ENCODE assay signal across 9 cellular contexts in genomic region chr5:171984748-171985419, GRCh38. TPM values are rescaled to one million over a fixed set of nuclear protein-coding genes. Genes with fewer than 3 reads are reported as not detected.
A peak's percentile ranks its signal among the peaks of the same experiment; 100 is the strongest.
DNase-seq lines count a peak whose midpoint lies in the region; FAIRE-seq and TF ChIP-seq lines count a peak whose summit lies in the region.
"Had no signal": no experiment of that assay in that cellular context is flagged by ENCODE, and none has a peak within 500 bp of the region (broad histone marks: within the 10 kb centered on the region; RNA-seq: fewer than 3 reads in every experiment).

No MANE protein-coding gene starts in this region.

- H2AFZ ChIP-seq in neural progenitor cell (replicated peaks): no peak overlapping the region

- FAIRE-seq in HTR-8/SVneo (lab: Jason Lieb, UNC): peak; percentile 64

- H3K4me2 ChIP-seq in skeletal muscle satellite cell (ENCODE audit: low read length) (peak overlapping the region; percentile 30), neural progenitor cell (no peak overlapping the region)

- intact Hi-C loops in activated CD4-positive, alpha-beta T cell treated with anti-CD3 and anti-CD28 coated beads, Interleukin-2, amount 10 ng/mL, durations not matched to agents 24 days and 14 days (cut with micrococcal nuclease): loop anchor here (1.0 to 5.0 kb wide), 5 partner anchors 20 to 202 kb away; partner anchors contain the start of gene STK10
- intact Hi-C loops in transverse colon (cut with DNase I; ENCODE audit: low total_unique reads): no loop called here

- H3K27ac ChIP-seq in transverse colon (no peak overlapping the region), neural progenitor cell (no peak overlapping the region)

- TF ChIP-seq POLR2A in transverse colon (IDR thresholded peaks at IDR 0.05): no peak

- H3K27me3 Mint-ChIP-seq in activated CD4-positive, alpha-beta T cell treated with anti-CD3 and anti-CD28 coated beads, Interleukin-2, amount 10 ng/mL, durations not matched to agents 24 days and 14 days: no peaks in the 10 kb centered on the region
- H3K27me3 Mint-ChIP-seq in neural progenitor cell (ENCODE audit: insufficient read depth, low read depth): no peaks in the 10 kb centered on the region

- peaks cover 48% of the 10 kb centered on the region for H3K36me3 Mint-ChIP-seq in activated CD4-positive, alpha-beta T cell treated with anti-CD3 and anti-CD28 coated beads, Interleukin-2, amount 10 ng/mL, durations not matched to agents 24 days and 14 days (ENCODE audit: low read depth)
- peaks cover 23% of the 10 kb centered on the region for H3K36me3 Mint-ChIP-seq in neural progenitor cell

- H3K36me3 ChIP-seq in skeletal muscle satellite cell (ENCODE audit: insufficient read depth, low read length) (no peaks in the 10 kb centered on the region), transverse colon (no peaks in the 10 kb centered on the region), neural progenitor cell (no peaks in the 10 kb centered on the region)

- peaks cover 5% of the 10 kb centered on the region for H3K9me3 Mint-ChIP-seq in activated CD4-positive, alpha-beta T cell treated with anti-CD3 and anti-CD28 coated beads, Interleukin-2, amount 10 ng/mL, durations not matched to agents 24 days and 14 days
- H3K9me3 Mint-ChIP-seq in neural progenitor cell: peaks cover 9% of the 10 kb centered on the region

- TF ChIP-seq CTCF in transverse colon (IDR thresholded peaks at IDR 0.05) (no peak), neural progenitor cell (IDR thresholded peaks at IDR 0.05) (no peak)

- H3K4me3 ChIP-seq in skeletal muscle satellite cell (ENCODE audit: low read length) (no peak overlapping the region), transverse colon (no peak overlapping the region), neural progenitor cell (no peak overlapping the region)
- H3K4me3 ChIP-seq: mucosa of descending colon had no signal

- WGBS in transverse colon (ENCODE audit: low coverage in 1 of 2), 2 donors: 76% methylated on average over 6 of the region's 6 CpGs

- H3K79me2 ChIP-seq in neural progenitor cell (ENCODE audit: low read depth): peaks cover 100% of the 10 kb centered on the region

- H3K9ac ChIP-seq in skeletal muscle satellite cell (ENCODE audit: low read depth, low read length): no peak overlapping the region
- no peak overlapping the region for H3K9ac ChIP-seq in neural progenitor cell

- peak; percentile 79 for DNase-seq in activated CD4-positive, alpha-beta T cell treated with anti-CD3 and anti-CD28 coated beads, Interleukin-2, amount 10 ng/mL, durations not matched to agents 24 days and 14 days
- DNase-seq in activated CD4-positive, alpha-beta T cell treated with anti-CD3 and anti-CD28 coated beads for 1 hour: no peak
- peak; percentile 59 for DNase-seq in HTR-8/SVneo (ENCODE audit: insufficient read length, low spot score)
- DNase-seq in amniotic epithelial cell (ENCODE audit: low read depth): peak; percentile 97
- no peak for DNase-seq in transverse colon
- DNase-seq in neural progenitor cell (ENCODE audit: low spot score): no peak
- no peak for DNase-seq in NCI-H748 (lab: John Stamatoyannopoulos, UW; ENCODE audit: unreplicated experiment)
- DNase-seq: mucosa of descending colon had no signal

- H3K27ac Mint-ChIP-seq in activated CD4-positive, alpha-beta T cell treated with anti-CD3 and anti-CD28 coated beads, Interleukin-2, amount 10 ng/mL, durations not matched to agents 24 days and 14 days: peak overlapping the region; percentile 30
- H3K27ac Mint-ChIP-seq in neural progenitor cell: no peak overlapping the region

- peaks cover 6% of the 10 kb centered on the region for H3F3A ChIP-seq in neural progenitor cell (ENCODE audit: low read depth)

- no peak overlapping the region for H3K4me3 Mint-ChIP-seq in activated CD4-positive, alpha-beta T cell treated with anti-CD3 and anti-CD28 coated beads, Interleukin-2, amount 10 ng/mL, durations not matched to agents 24 days and 14 days
- H3K4me3 Mint-ChIP-seq in neural progenitor cell: no peak overlapping the region

- in situ Hi-C loops in transverse colon (cut with MboI; ENCODE audit: low pct_ligation_motif_present in 1 of 4, low pct_unique_long_range_greater_than_20kb in 1 of 4, low sequenced_read_pairs in 3 of 4): no loop called here

- peaks cover 95% of the 10 kb centered on the region for H4K20me1 ChIP-seq in neural progenitor cell (ENCODE audit: low read depth)

- H3K4me1 ChIP-seq in skeletal muscle satellite cell (ENCODE audit: control insufficient read depth, insufficient read depth, low read length): peaks cover 18% of the 10 kb centered on the region
- peaks cover 0 to 17% (median 3%) of the 10 kb centered on the region in 4 donors for H3K4me1 ChIP-seq in transverse colon
- H3K4me1 ChIP-seq in neural progenitor cell: peaks cover 21% of the 10 kb centered on the region

- H3K4me1 Mint-ChIP-seq in activated CD4-positive, alpha-beta T cell treated with anti-CD3 and anti-CD28 coated beads, Interleukin-2, amount 10 ng/mL, durations not matched to agents 24 days and 14 days: peaks cover 34% of the 10 kb centered on the region
- H3K4me1 Mint-ChIP-seq in neural progenitor cell: peaks cover 6% of the 10 kb centered on the region

- no peak for TF ChIP-seq EP300 in transverse colon (IDR thresholded peaks at IDR 0.05; ENCODE audit: low read depth)

- H3K9me3 ChIP-seq in skeletal muscle satellite cell (replicated peaks; ENCODE audit: low read length): no peaks in the 10 kb centered on the region
- H3K9me3 ChIP-seq in transverse colon: peaks cover 11% of the 10 kb centered on the region in 2 donors
- no peaks in the 10 kb centered on the region for H3K9me3 ChIP-seq in neural progenitor cell (ENCODE audit: low read depth)

- H3K27me3 ChIP-seq in skeletal muscle satellite cell (ENCODE audit: control insufficient read depth, insufficient read depth, low read length) (no peaks in the 10 kb centered on the region), transverse colon (no peaks in the 10 kb centered on the region), neural progenitor cell (no peaks in the 10 kb centered on the region)

RNA-seq across cellular contexts. Expression of gene FBXW11, which starts 21.6 kb away (rescaled TPM):
- total RNA-seq in activated CD4-positive, alpha-beta T cell treated with anti-CD3 and anti-CD28 coated beads, Interleukin-2, amount 10 ng/mL, durations not matched to agents 24 days and 14 days: 53.3 and 54.4 TPM in 2 replicates
- 42.6 and 51.5 TPM in 2 replicates for total RNA-seq in skeletal muscle satellite cell (2012; rRNA removed)
- 10 to 100 TPM; 22.8 to 44.8 (median 40.3) TPM for total RNA-seq in transverse colon
- total RNA-seq in neural progenitor cell (ENCODE audit: low replicate concordance): 74.5 and 79.1 TPM in 2 replicates

Comparison
In these comparisons a context has a peak if more than half of its experiments do, and no peak if none do; other contexts are left out.
1. DNase-seq: peak in activated CD4-positive, alpha-beta T cell treated with anti-CD3 and anti-CD28 coated beads, Interleukin-2, amount 10 ng/mL, durations not matched to agents 24 days and 14 days (single experiment), HTR-8/SVneo (single experiment) and amniotic epithelial cell (single experiment); none in activated CD4-positive, alpha-beta T cell treated with anti-CD3 and anti-CD28 coated beads for 1 hour (single experiment), transverse colon (single experiment), neural progenitor cell (single experiment) and NCI-H748 (single experiment).